In the genomic region with DNA sequence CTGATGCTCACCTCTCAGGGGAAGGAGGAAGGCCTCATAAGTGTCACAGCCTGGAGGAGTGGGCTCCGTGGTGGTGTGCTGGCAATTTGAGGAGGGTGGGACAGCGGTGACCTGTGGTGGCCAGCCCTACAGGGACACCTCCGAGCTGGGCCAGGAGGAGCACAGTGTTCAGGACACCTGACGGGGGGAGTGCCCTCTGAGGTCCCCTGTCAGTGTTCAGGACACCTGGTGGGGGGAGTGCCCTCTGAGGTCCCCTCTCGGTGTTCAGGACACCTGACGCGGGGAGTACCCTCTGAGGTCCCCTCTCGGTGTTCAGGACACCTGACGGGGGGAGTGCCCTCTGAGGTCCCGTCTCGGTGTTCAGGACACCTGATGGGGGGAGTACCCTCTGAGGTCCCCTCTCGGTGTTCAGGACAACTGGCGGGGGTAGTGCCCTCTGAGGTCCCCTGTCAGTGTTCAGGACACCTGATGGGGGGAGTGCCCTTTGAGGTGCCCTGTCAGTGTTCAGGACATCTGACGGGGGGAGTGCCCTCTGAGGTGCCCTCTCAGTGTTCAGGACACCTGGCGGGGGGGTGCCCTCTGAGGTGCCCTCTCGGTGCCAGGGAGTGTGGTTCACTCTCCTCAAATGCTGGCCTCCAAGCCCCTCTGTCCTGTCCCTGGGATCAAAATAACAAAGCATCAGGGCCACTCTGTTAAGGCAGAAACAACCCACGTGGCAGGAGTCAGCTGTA, we compare ENCODE assay signal across 22 cellular contexts.
A peak's percentile ranks its signal among the peaks of the same experiment; 100 is the strongest.
DNase-seq lines count a peak whose midpoint lies in the region; ATAC-seq, FAIRE-seq and TF ChIP-seq lines count a peak whose summit lies in the region.
"Had no signal": no experiment of that assay in that cellular context is flagged by ENCODE, and none has a peak within 500 bp of the region (broad histone marks: within the 10 kb centered on the region; RNA-seq: fewer than 3 reads in every experiment).

No MANE protein-coding gene starts in this region.

- H3K4me1 Mint-ChIP-seq in astrocyte (ENCODE audit: low read depth, unreplicated experiment): peaks cover 37% of the 10 kb centered on the region

- H4K8ac ChIP-seq in mesenchymal stem cell (ENCODE audit: low read length): peak overlapping the region; percentile 61

- peaks cover 5% of the 10 kb centered on the region for H3K9me3 ChIP-seq in astrocyte (ENCODE audit: insufficient read depth, low read depth, low read length)
- peaks cover 4% of the 10 kb centered on the region for H3K9me3 ChIP-seq in mesenchymal stem cell (ENCODE audit: control insufficient read depth, low read length)
- peaks cover 4% of the 10 kb centered on the region for H3K9me3 ChIP-seq in skeletal muscle satellite cell (replicated peaks; ENCODE audit: low read length)

- H3K23ac ChIP-seq in mesenchymal stem cell (ENCODE audit: low read length in 2 of 2): peak overlapping the region in 1 of 2 experiments; percentile 27

- ATAC-seq in left ventricle myocardium superior (no peak), GM21526 (IDR thresholded peaks at IDR 0.05; ENCODE audit: low FRiP score, unreplicated experiment) (no peak)
- ATAC-seq: CD8-positive, alpha-beta T cell had no signal

- no peaks in the 10 kb centered on the region for H3K27me3 ChIP-seq in astrocyte (ENCODE audit: insufficient read depth, low read length)
- no peaks in the 10 kb centered on the region for H3K27me3 ChIP-seq in mesenchymal stem cell (ENCODE audit: control insufficient read depth in 1 of 2, insufficient read depth in 1 of 2, low read length in 2 of 2)
- H3K27me3 ChIP-seq in skeletal muscle satellite cell (ENCODE audit: control insufficient read depth, insufficient read depth, low read length): no peaks in the 10 kb centered on the region

- peak overlapping the region; percentile 62 for H2AK5ac ChIP-seq in mesenchymal stem cell (ENCODE audit: low read length, severe bottlenecking)

- 96% methylated on average over 17 of the region's 17 CpGs for WGBS in mesenchymal stem cell

- H4K91ac ChIP-seq in mesenchymal stem cell (ENCODE audit: low read length): peak overlapping the region; percentile 61

- peaks cover 7% of the 10 kb centered on the region for H3K9me3 Mint-ChIP-seq in astrocyte (ENCODE audit: unreplicated experiment)

- peak overlapping the region in 1 of 2 experiments; percentile 89 for H3K14ac ChIP-seq in mesenchymal stem cell (ENCODE audit: low read length in 2 of 2)

- intact Hi-C loops in left ventricle myocardium superior (cut with micrococcal nuclease) (no loop called here), cardiac septum (cut with DNase I) (loop anchor here (10.0 kb wide), 1 partner anchor 115 kb away; no protein-coding TSS in a partner anchor)

- H3K4me2 ChIP-seq in astrocyte (ENCODE audit: low read length) (no peak overlapping the region), mesenchymal stem cell (ENCODE audit: low read length, poor library complexity, severe bottlenecking) (no peak overlapping the region), skeletal muscle satellite cell (ENCODE audit: low read length) (no peak overlapping the region)
- H3K4me2 ChIP-seq: KMS-11 had no signal

- H3K36me3 Mint-ChIP-seq in astrocyte (ENCODE audit: low read depth, unreplicated experiment): no peaks in the 10 kb centered on the region
- H3K36me3 Mint-ChIP-seq: CD8-positive, alpha-beta T cell had no signal

- H3K4me3 Mint-ChIP-seq in astrocyte (ENCODE audit: unreplicated experiment): no peak overlapping the region
- H3K4me3 Mint-ChIP-seq: CD8-positive, alpha-beta T cell; IgD-negative memory B cell had no signal

- H2AFZ ChIP-seq in astrocyte (ENCODE audit: low read depth, low read length): no peak overlapping the region
- H2AFZ ChIP-seq in mesenchymal stem cell (ENCODE audit: low read depth, low read length): no peak overlapping the region

- H3K18ac ChIP-seq in mesenchymal stem cell (ENCODE audit: low read depth in 1 of 2, low read length in 2 of 2): peak overlapping the region; percentile 64 to 73

- peak overlapping the region; percentile 44 to 69 for H2BK12ac ChIP-seq in mesenchymal stem cell (ENCODE audit: low read length in 2 of 2)

- peak overlapping the region; percentile 88 for H3K27ac Mint-ChIP-seq in astrocyte (ENCODE audit: unreplicated experiment)
- H3K27ac Mint-ChIP-seq: CD8-positive, alpha-beta T cell; IgD-negative memory B cell had no signal

- H3K4ac ChIP-seq in mesenchymal stem cell (ENCODE audit: low read depth in 1 of 2, low read length in 2 of 2): peak overlapping the region; percentile 42 to 43

- no peaks in the 10 kb centered on the region for H3K79me1 ChIP-seq in mesenchymal stem cell (replicated peaks; ENCODE audit: low read length, poor library complexity, severe bottlenecking)

- H3K9ac ChIP-seq in astrocyte (ENCODE audit: low read length) (no peak overlapping the region), mesenchymal stem cell (ENCODE audit: low read length) (no peak overlapping the region), skeletal muscle satellite cell (ENCODE audit: low read depth, low read length) (peak overlapping the region; percentile 3)
- H3K9ac ChIP-seq: KMS-11 had no signal

- TF ChIP-seq CTCF in astrocyte (IDR thresholded peaks at IDR 0.05; ENCODE audit: insufficient read depth, low read depth, low read length): no peak

- peaks cover 41% of the 10 kb centered on the region for H3K4me1 ChIP-seq in astrocyte (ENCODE audit: insufficient read depth, low read length)
- H3K4me1 ChIP-seq in mesenchymal stem cell (ENCODE audit: control insufficient read depth, insufficient read depth, low read depth, low read length): peaks cover 31% of the 10 kb centered on the region
- peaks cover 45% of the 10 kb centered on the region for H3K4me1 ChIP-seq in skeletal muscle satellite cell (ENCODE audit: control insufficient read depth, insufficient read depth, low read length)

- H2BK15ac ChIP-seq in mesenchymal stem cell (ENCODE audit: low read depth, poor library complexity, severe bottlenecking): peak overlapping the region; percentile 83

- DNase-seq in left ventricle myocardium superior: peak; percentile 10
- no peak for DNase-seq in cardiac septum (ENCODE audit: low spot score)
- no peak for DNase-seq in astrocyte (ENCODE audit: low read depth)
- DNase-seq in mesenchymal stem cell: no peak
- DNase-seq in activated CD4-positive, alpha-beta T cell treated with anti-CD3 and anti-CD28 coated beads for 4 hours: no peak
- DNase-seq: CD8-positive, alpha-beta T cell; DMS79 treated with DMSO at 0.1 percent for 48 hours; GF-D8; MM.1S; NCI-H2029; NCI-H446 treated with DMSO at 0.1 percent for 48 hours; NCI-H526; NCI-H82; NK-92 treated with Interleukin-12 subunit alpha and Interleukin-12 subunit beta, amount 100 ng/mL, for 24 hours; SHP77 treated with DMSO at 0.1 percent for 48 hours had no signal

- FAIRE-seq in astrocyte (lab: Jason Lieb, UNC): no peak
- FAIRE-seq: GM12891, GM19239 had no signal

- no peaks in the 10 kb centered on the region for H4K20me1 ChIP-seq in astrocyte (ENCODE audit: insufficient read depth, low read length)

- no peak overlapping the region for H2BK120ac ChIP-seq in mesenchymal stem cell (ENCODE audit: low read depth, low read length)

- H3K4me3 ChIP-seq in astrocyte (ENCODE audit: insufficient read depth, low read depth, low read length) (no peak overlapping the region), mesenchymal stem cell (ENCODE audit: insufficient read depth in 1 of 2, low read depth in 1 of 2, low read length in 2 of 2) (no peak overlapping the region), skeletal muscle satellite cell (ENCODE audit: low read length) (no peak overlapping the region)

- H3K79me2 ChIP-seq in astrocyte (ENCODE audit: insufficient read depth, low read length): no peaks in the 10 kb centered on the region

- H3K27me3 Mint-ChIP-seq in astrocyte (ENCODE audit: low read depth, unreplicated experiment): no peaks in the 10 kb centered on the region

- H3K27ac ChIP-seq in astrocyte (ENCODE audit: low read depth, low read length) (no peak overlapping the region), mesenchymal stem cell (ENCODE audit: low read length, poor library complexity, severe bottlenecking) (no peak overlapping the region)
- H3K27ac ChIP-seq: C4-2B, KMS-11 had no signal

- H2BK5ac ChIP-seq in mesenchymal stem cell (ENCODE audit: low read depth, low read length, poor library complexity, severe bottlenecking): no peak overlapping the region

- H3K36me3 ChIP-seq in astrocyte (ENCODE audit: insufficient read depth, low read length) (no peaks in the 10 kb centered on the region), mesenchymal stem cell (ENCODE audit: control insufficient read depth in 1 of 2, insufficient read depth in 2 of 2, low read depth in 1 of 2, low read length in 2 of 2) (no peaks in the 10 kb centered on the region), skeletal muscle satellite cell (ENCODE audit: insufficient read depth, low read length) (no peaks in the 10 kb centered on the region)
